8 cellular contexts compared by ENCODE assay signal in the genomic region with DNA sequence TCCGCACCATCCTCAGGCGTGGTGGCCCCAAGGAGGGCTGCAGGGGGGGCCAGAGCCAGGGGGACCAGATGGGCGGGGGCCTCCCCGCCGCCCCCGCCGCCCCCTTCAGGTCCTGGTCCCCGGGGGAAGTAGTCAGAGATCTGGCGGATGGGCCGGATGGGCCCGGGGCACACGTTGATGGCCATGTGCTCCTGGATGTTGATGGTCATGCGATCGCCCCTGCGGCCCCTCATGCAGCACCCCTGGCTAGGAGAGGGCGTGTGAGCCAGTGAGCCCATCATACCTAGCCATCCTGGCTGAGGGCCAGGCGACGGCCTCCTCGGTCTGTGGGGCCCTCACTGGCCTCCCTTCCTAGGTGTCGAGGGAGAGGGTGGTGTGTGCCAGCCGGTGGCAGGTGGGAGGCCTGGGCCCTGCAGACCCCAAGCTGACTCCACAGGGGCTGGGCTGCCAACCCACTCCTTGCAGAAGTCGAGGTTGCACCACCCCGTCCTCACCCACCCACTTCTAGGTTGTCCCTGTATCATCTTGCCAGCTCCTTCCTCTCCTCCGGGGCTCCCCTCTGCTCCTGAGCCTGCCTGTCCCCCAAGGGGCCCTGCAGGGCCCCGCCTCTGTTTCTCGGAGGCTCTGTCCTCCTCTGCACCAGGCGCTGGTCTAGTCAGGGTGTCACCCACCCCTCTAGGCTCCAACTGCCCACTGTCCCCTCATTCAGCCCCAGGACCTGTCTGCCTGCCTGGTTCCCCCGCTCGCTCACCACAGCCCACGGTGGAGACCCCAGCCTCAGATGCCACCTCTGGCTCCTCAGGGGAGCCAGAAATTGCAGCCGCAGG. TPM values are rescaled to one million over a fixed set of nuclear protein-coding genes. Genes with fewer than 3 reads are reported as not detected.
DNase-seq lines count a peak whose midpoint lies in the region; ATAC-seq lines count a peak whose summit lies in the region.

No MANE protein-coding gene starts in this region.

- intact Hi-C loops in activated CD4-positive, alpha-beta memory T cell treated with anti-CD3 and anti-CD28 coated beads for 36 hours (cut with micrococcal nuclease) = no loop called here

- peak overlapping the region; percentile 72 for H3K4me3 Mint-ChIP-seq in activated T-cell treated with anti-CD3 and anti-CD28 coated beads, Interleukin-2, amount 50 U/mL, for 24 hours
- peak overlapping the region; percentile 62 for H3K4me3 Mint-ChIP-seq in activated CD4-positive, alpha-beta memory T cell treated with anti-CD3 and anti-CD28 coated beads for 36 hours

- peaks cover 37% of the 10 kb centered on the region for H3K27me3 ChIP-seq in iPS-20b (ENCODE audit: insufficient read depth, low read length)

- no peak overlapping the region for H3K9ac ChIP-seq in iPS-20b (ENCODE audit: low read depth, low read length)

- peaks cover 13% of the 10 kb centered on the region for H3K36me3 Mint-ChIP-seq in activated T-cell treated with anti-CD3 and anti-CD28 coated beads, Interleukin-2, amount 50 U/mL, for 24 hours (ENCODE audit: low read depth)
- no peaks in the 10 kb centered on the region for H3K36me3 Mint-ChIP-seq in activated CD4-positive, alpha-beta memory T cell treated with anti-CD3 and anti-CD28 coated beads for 36 hours

- H3K9me3 ChIP-seq in iPS-20b (ENCODE audit: insufficient read depth, low read depth, low read length) = no peaks in the 10 kb centered on the region

- H3K27me3 Mint-ChIP-seq in activated T-cell treated with anti-CD3 and anti-CD28 coated beads, Interleukin-2, amount 50 U/mL, for 24 hours = peaks cover 34% of the 10 kb centered on the region
- H3K27me3 Mint-ChIP-seq in activated CD4-positive, alpha-beta memory T cell treated with anti-CD3 and anti-CD28 coated beads for 36 hours = peaks cover 22% of the 10 kb centered on the region

- no peak for DNase-seq in activated T-cell treated with anti-CD3 and anti-CD28 coated beads, Interleukin-2, amount 50 U/mL, for 24 hours
- DNase-seq in activated T-cell treated with anti-CD3 and anti-CD28 coated beads, Interleukin-2, amount 50 U/mL, for 1 hour = no peak
- DNase-seq in activated CD4-positive, alpha-beta memory T cell treated with anti-CD3 and anti-CD28 coated beads for 36 hours = no peak
- DNase-seq in NCI-H1092 (lab: John Stamatoyannopoulos, UW) (no peak), inferior parietal cortex (ENCODE audit: extremely low spot score) (no peak)

- no peaks in the 10 kb centered on the region for H3K9me3 Mint-ChIP-seq in activated T-cell treated with anti-CD3 and anti-CD28 coated beads, Interleukin-2, amount 50 U/mL, for 24 hours
- H3K9me3 Mint-ChIP-seq in activated CD4-positive, alpha-beta memory T cell treated with anti-CD3 and anti-CD28 coated beads for 36 hours = no peaks in the 10 kb centered on the region

- no peaks in the 10 kb centered on the region for H3K36me3 ChIP-seq in iPS-20b (ENCODE audit: insufficient read depth, low read depth, low read length)

- POLR2A ChIA-PET in activated CD4-positive, alpha-beta memory T cell treated with anti-CD3 and anti-CD28 coated beads for 36 hours (lab: Charles Lee) = no interaction called here

- no peaks in the 10 kb centered on the region; the same call in 1 of the 2 replicates for H3K4me1 ChIP-seq in iPS-20b (ENCODE audit: insufficient read depth, low read length)

- no peak for ATAC-seq in HG02973 (IDR thresholded peaks at IDR 0.05; ENCODE audit: unreplicated experiment)

- CTCF ChIA-PET in activated CD4-positive, alpha-beta memory T cell treated with anti-CD3 and anti-CD28 coated beads for 36 hours (lab: Charles Lee) = interaction anchor here (1.6 kb wide), 1 partner anchor 162 kb away, joined by 5 read pairs; no protein-coding TSS in a partner anchor

- peak overlapping the region; percentile 73 for H3K4me3 ChIP-seq in iPS-20b (ENCODE audit: low read length)

- peaks cover 12% of the 10 kb centered on the region for H3K4me1 Mint-ChIP-seq in activated T-cell treated with anti-CD3 and anti-CD28 coated beads, Interleukin-2, amount 50 U/mL, for 24 hours (ENCODE audit: low read depth)
- peaks cover 12% of the 10 kb centered on the region for H3K4me1 Mint-ChIP-seq in activated CD4-positive, alpha-beta memory T cell treated with anti-CD3 and anti-CD28 coated beads for 36 hours (ENCODE audit: low read depth)

- no peak overlapping the region for H3K27ac ChIP-seq in iPS-20b (ENCODE audit: low read length)
- H3K27ac ChIP-seq in temporal lobe (ENCODE audit: low read depth, low read length) = peak overlapping the region; percentile 44

- H3K27ac Mint-ChIP-seq in activated T-cell treated with anti-CD3 and anti-CD28 coated beads, Interleukin-2, amount 50 U/mL, for 24 hours = peak overlapping the region; percentile 69
- no peak overlapping the region for H3K27ac Mint-ChIP-seq in activated CD4-positive, alpha-beta memory T cell treated with anti-CD3 and anti-CD28 coated beads for 36 hours

RNA-seq across cellular contexts. Expression of a gene that starts 0.6 kb away (rescaled TPM):
- total RNA-seq in activated CD4-positive, alpha-beta memory T cell treated with anti-CD3 and anti-CD28 coated beads for 36 hours = under 1 TPM; 0.33 to 0.34 TPM
- total RNA-seq in temporal lobe = 13.5 TPM

RNA-seq across cellular contexts. Expression of a gene that starts 12.8 kb away (rescaled TPM):
- total RNA-seq in activated CD4-positive, alpha-beta memory T cell treated with anti-CD3 and anti-CD28 coated beads for 36 hours = not detected
- total RNA-seq in temporal lobe = not detected

RNA-seq across cellular contexts. Expression of a gene that starts 14.2 kb away (rescaled TPM):
- total RNA-seq in activated CD4-positive, alpha-beta memory T cell treated with anti-CD3 and anti-CD28 coated beads for 36 hours = 10 to 100 TPM; 84.1 to 94.0 TPM
- 23.4 TPM for total RNA-seq in temporal lobe

RNA-seq across cellular contexts. Expression of a gene that starts 14.8 kb away (rescaled TPM):
- 10 to 100 TPM; 40.5 to 40.6 TPM for total RNA-seq in activated CD4-positive, alpha-beta memory T cell treated with anti-CD3 and anti-CD28 coated beads for 36 hours
- total RNA-seq in temporal lobe = 17.5 TPM

RNA-seq across cellular contexts. Expression of a gene that starts 20.9 kb away (rescaled TPM):
- total RNA-seq in activated CD4-positive, alpha-beta memory T cell treated with anti-CD3 and anti-CD28 coated beads for 36 hours = 1 to 10 TPM; 5.0 TPM
- 22.1 TPM for total RNA-seq in temporal lobe

Comparison
In these comparisons a context has a peak if more than half of its experiments do, and no peak if none do; other contexts are left out.
1. RNA of a gene that starts 0.6 kb away (total RNA-seq): 13.5 TPM in temporal lobe (single experiment); 0.33 to 0.34 TPM in activated CD4-positive, alpha-beta memory T cell treated with anti-CD3 and anti-CD28 coated beads for 36 hours; every median in the first group is over 10 times any median in the second.